In genomic region chr15:22944651-22945050, GRCh38 we compare ENCODE assay signal across 17 cellular contexts. TPM values are rescaled to one million over a fixed set of nuclear protein-coding genes. Genes with fewer than 3 reads are reported as not detected.
DNase-seq lines count a peak whose midpoint lies in the region; ATAC-seq and TF ChIP-seq lines count a peak whose summit lies in the region.
"Had no signal": no experiment of that assay in that cellular context is flagged by ENCODE, and none has a peak within 500 bp of the region (broad histone marks: within the 10 kb centered on the region; RNA-seq: fewer than 3 reads in every experiment).

No MANE protein-coding gene starts in this region.

- no peak for TF ChIP-seq CTCF in brain (conservative IDR thresholded peaks at IDR 0.05)
- TF ChIP-seq CTCF in osteoblast (IDR thresholded peaks at IDR 0.05; ENCODE audit: extremely low read depth, low read depth, low read length), result no peak
- TF ChIP-seq CTCF in CD14-positive monocyte (IDR thresholded peaks at IDR 0.05), result no peak

- DNase-seq in DMS79 treated with DMSO at 0.1 percent for 48 hours (lab: John Stamatoyannopoulos, UW) (peak; percentile 79), NCI-H2107 treated with DMSO at 0.1 percent for 48 hours (lab: John Stamatoyannopoulos, UW; ENCODE audit: unreplicated experiment) (peak; percentile 66), osteoblast (ENCODE audit: insufficient read length, low spot score, missing footprints) (peak; percentile 46), CD14-positive monocyte (ENCODE audit: low spot score) (no peak), GDM1 (lab: John Stamatoyannopoulos, UW) (no peak)
- DNase-seq: activated effector memory CD4-positive, alpha-beta T cell treated with anti-CD3 and anti-CD28 coated beads, Interleukin-2, amount 50 U/mL, for 16 hours; AML-193; DND-41; effector CD4-positive, alpha-beta T cell; gastrocnemius medialis; stimulated activated CD8-positive, alpha-beta memory T cell treated with anti-CD3 and anti-CD28 coated beads, Interleukin-4, amount 100 ng/mL, for 48 hours; trophoblast cell had no signal

- H3K4me2 ChIP-seq in osteoblast (ENCODE audit: insufficient read depth, low read length), result no peak overlapping the region

- no peak overlapping the region for H3K4me3 ChIP-seq in osteoblast (ENCODE audit: insufficient read depth, low read length)
- H3K4me3 ChIP-seq: ascending aorta, gastrocnemius medialis, SK-N-MC had no signal

- H3K27me3 ChIP-seq in osteoblast (ENCODE audit: insufficient read depth, low read length), result no peaks in the 10 kb centered on the region
- H3K27me3 ChIP-seq: ascending aorta, gastrocnemius medialis had no signal

- no peak overlapping the region for H3K4me3 Mint-ChIP-seq in brain
- H3K4me3 Mint-ChIP-seq in CD14-positive monocyte, result no peak overlapping the region

- H3K4me1 ChIP-seq in osteoblast (ENCODE audit: insufficient read depth, low read length), result peaks cover 4% of the 10 kb centered on the region

- H3K27ac ChIP-seq in osteoblast (ENCODE audit: low read depth, low read length), result no peak overlapping the region
- H3K27ac ChIP-seq: ascending aorta, gastrocnemius medialis, SK-N-MC had no signal

- H3K36me3 Mint-ChIP-seq in brain (peaks cover 39% of the 10 kb centered on the region), CD14-positive monocyte (peaks cover 40 to 71% of the 10 kb centered on the region in 2 donors)

- H3K27ac Mint-ChIP-seq in brain (peak overlapping the region in 4 of 5 experiments; percentile 54 to 76 (median 64)), CD14-positive monocyte (peak overlapping the region in 2 of 7 donors; percentile 15 to 66)

- H3K27me3 Mint-ChIP-seq in brain, result peaks cover 4% of the 10 kb centered on the region
- peaks cover 0 to 1% (median 0%) of the 10 kb centered on the region in 3 donors for H3K27me3 Mint-ChIP-seq in CD14-positive monocyte (ENCODE audit: low read depth in 3 of 3)

- H3K4me1 Mint-ChIP-seq in brain, result peaks cover 16% of the 10 kb centered on the region
- H3K4me1 Mint-ChIP-seq in CD14-positive monocyte, result peaks cover 19% of the 10 kb centered on the region

- no peaks in the 10 kb centered on the region for H3K9me3 ChIP-seq in osteoblast (ENCODE audit: low read depth, low read length)
- H3K9me3 ChIP-seq: ascending aorta, gastrocnemius medialis had no signal

- no peak for ATAC-seq in HG02798 (IDR thresholded peaks at IDR 0.05; ENCODE audit: poor library complexity, unreplicated experiment)
- no peak for ATAC-seq in GM21423 (IDR thresholded peaks at IDR 0.05; ENCODE audit: unreplicated experiment)
- ATAC-seq: gastrocnemius medialis had no signal

- H3K9me3 Mint-ChIP-seq in brain, result no peaks in the 10 kb centered on the region
- H3K9me3 Mint-ChIP-seq in CD14-positive monocyte, result no peaks in the 10 kb centered on the region

- H2AFZ ChIP-seq in osteoblast (ENCODE audit: low read length), result no peak overlapping the region

- intact Hi-C loops in CD14-positive monocyte (cut with micrococcal nuclease), result loop anchor here (10.0 kb wide), 1 partner anchor 60 kb away; no protein-coding TSS in a partner anchor

- peaks cover 35% of the 10 kb centered on the region for H3K36me3 ChIP-seq in osteoblast (ENCODE audit: insufficient read depth, low read length)

- H3K79me2 ChIP-seq in osteoblast (ENCODE audit: insufficient read depth, low read length), result peaks cover 70% of the 10 kb centered on the region

- H4K20me1 ChIP-seq in osteoblast (ENCODE audit: insufficient read depth, low read length), result peaks cover 50% of the 10 kb centered on the region

RNA-seq across cellular contexts. Expression of gene CYFIP1, which starts 35.5 kb away (rescaled TPM):
- 41.4 TPM for polyA plus RNA-seq in brain (ENCODE audit: insufficient read depth, low read depth, low replicate concordance)
- total RNA-seq in osteoblast, result 104 and 107 TPM in 2 replicates
- 10 to 100 TPM; 63.8 to 85.5 TPM for polyA plus RNA-seq in CD14-positive monocyte

Comparison
In these comparisons a context has a peak if more than half of its experiments do, and no peak if none do; other contexts are left out.
1. DNase-seq: peak in DMS79 treated with DMSO at 0.1 percent for 48 hours (single experiment), NCI-H2107 treated with DMSO at 0.1 percent for 48 hours (single experiment) and osteoblast (single experiment); none in CD14-positive monocyte (single experiment) and GDM1 (single experiment).